Comparison of ENCODE assay signal across 12 cellular contexts in genomic region chr2:16522031-16522818, GRCh38.
"Had no signal": no experiment of that assay in that cellular context is flagged by ENCODE, and none has a peak within 500 bp of the region (broad histone marks: within the 10 kb centered on the region; RNA-seq: fewer than 3 reads in every experiment).

No MANE protein-coding gene starts in this region.

- H3K36me3 Mint-ChIP-seq: activated naive CD4-positive, alpha-beta T cell treated with anti-CD3 and anti-CD28 coated beads, Interleukin-2, amount 10 ng/mL, durations not matched to agents 7 days and 5 days; naive thymus-derived CD4-positive, alpha-beta T cell had no signal

- H3K27ac ChIP-seq: lower lobe of right lung had no signal

- H3K27ac Mint-ChIP-seq: activated B cell treated with CpG ODN at 0.5 μM for 24 hours; activated CD4-positive, alpha-beta T cell treated with anti-CD3 and anti-CD28 coated beads, Interleukin-2, amount 10 ng/mL, durations not matched to agents 24 days and 14 days; activated naive CD4-positive, alpha-beta T cell treated with anti-CD3 and anti-CD28 coated beads, Interleukin-2, amount 10 ng/mL, durations not matched to agents 7 days and 5 days; activated T-helper 1 cell treated with anti-CD3 and anti-CD28 coated beads, Interleukin-12 subunit alpha, Interleukin-12 subunit beta, Interleukin-2, Interleukin-4 antibody, amounts not matched to agents 30 ng/mL and 10 ng/mL and 1 ng/mL, durations not matched to agents 14 hours and 24 hours and 36 hours; naive thymus-derived CD4-positive, alpha-beta T cell; T-helper 17 cell had no signal

- H3K4me3 Mint-ChIP-seq: activated B cell treated with CpG ODN at 0.5 μM for 24 hours; activated CD4-positive, alpha-beta T cell treated with anti-CD3 and anti-CD28 coated beads, Interleukin-2, amount 10 ng/mL, durations not matched to agents 24 days and 14 days; activated naive CD4-positive, alpha-beta T cell treated with anti-CD3 and anti-CD28 coated beads, Interleukin-2, amount 10 ng/mL, durations not matched to agents 7 days and 5 days; activated T-helper 1 cell treated with anti-CD3 and anti-CD28 coated beads, Interleukin-12 subunit alpha, Interleukin-12 subunit beta, Interleukin-2, Interleukin-4 antibody, amounts not matched to agents 30 ng/mL and 10 ng/mL and 1 ng/mL, durations not matched to agents 14 hours and 24 hours and 36 hours; naive thymus-derived CD4-positive, alpha-beta T cell; T-helper 17 cell had no signal

- H3K9me3 ChIP-seq: lower lobe of right lung had no signal

- H3K36me3 ChIP-seq: lower lobe of right lung had no signal

- H3K9me3 Mint-ChIP-seq: activated B cell treated with CpG ODN at 0.5 μM for 24 hours; activated CD4-positive, alpha-beta T cell treated with anti-CD3 and anti-CD28 coated beads, Interleukin-2, amount 10 ng/mL, durations not matched to agents 24 days and 14 days; activated naive CD4-positive, alpha-beta T cell treated with anti-CD3 and anti-CD28 coated beads, Interleukin-2, amount 10 ng/mL, durations not matched to agents 7 days and 5 days; activated T-helper 1 cell treated with anti-CD3 and anti-CD28 coated beads, Interleukin-12 subunit alpha, Interleukin-12 subunit beta, Interleukin-2, Interleukin-4 antibody, amounts not matched to agents 30 ng/mL and 10 ng/mL and 1 ng/mL, durations not matched to agents 14 hours and 24 hours and 36 hours had no signal

- H3K4me1 Mint-ChIP-seq: activated B cell treated with CpG ODN at 0.5 μM for 24 hours; activated CD4-positive, alpha-beta T cell treated with anti-CD3 and anti-CD28 coated beads, Interleukin-2, amount 10 ng/mL, durations not matched to agents 24 days and 14 days; activated naive CD4-positive, alpha-beta T cell treated with anti-CD3 and anti-CD28 coated beads, Interleukin-2, amount 10 ng/mL, durations not matched to agents 7 days and 5 days; naive thymus-derived CD4-positive, alpha-beta T cell; T-helper 17 cell had no signal

- DNase-seq: activated B cell treated with CpG ODN at 0.5 μM for 24 hours; activated CD4-positive, alpha-beta T cell treated with anti-CD3 and anti-CD28 coated beads, Interleukin-2, amount 10 ng/mL, durations not matched to agents 24 days and 14 days; activated naive CD4-positive, alpha-beta T cell treated with anti-CD3 and anti-CD28 coated beads, Interleukin-2, amount 10 ng/mL, durations not matched to agents 7 days and 5 days; effector CD8-positive, alpha-beta T cell; hippocampal formation; lower lobe of right lung; naive thymus-derived CD4-positive, alpha-beta T cell; stimulated activated CD4-positive, alpha-beta T cell treated with anti-CD3 and anti-CD28 coated beads, Interleukin-4, amount 100 ng/mL, for 1 hour; stimulated activated CD8-positive, alpha-beta memory T cell treated with anti-CD3 and anti-CD28 coated beads, Interleukin-4, amount 100 ng/mL, for 48 hours; stimulated activated naive CD8-positive, alpha-beta T cell treated with anti-CD3 and anti-CD28 coated beads, Interleukin-15, Interleukin-2, amounts not matched to agents 100 U/mL and 50 U/mL, for 24 hours; T-helper 17 cell had no signal

- H3K4me1 ChIP-seq: lower lobe of right lung had no signal

- ATAC-seq: lower lobe of right lung; naive thymus-derived CD4-positive, alpha-beta T cell; stimulated activated naive CD8-positive, alpha-beta T cell treated with anti-CD3 and anti-CD28 coated beads, Interleukin-15, Interleukin-2, amounts not matched to agents 100 U/mL and 50 U/mL, for 24 hours; T-helper 17 cell had no signal

- H3K27me3 Mint-ChIP-seq: activated naive CD4-positive, alpha-beta T cell treated with anti-CD3 and anti-CD28 coated beads, Interleukin-2, amount 10 ng/mL, durations not matched to agents 7 days and 5 days had no signal

- H3K4me3 ChIP-seq: lower lobe of right lung had no signal
